In the genomic region with DNA sequence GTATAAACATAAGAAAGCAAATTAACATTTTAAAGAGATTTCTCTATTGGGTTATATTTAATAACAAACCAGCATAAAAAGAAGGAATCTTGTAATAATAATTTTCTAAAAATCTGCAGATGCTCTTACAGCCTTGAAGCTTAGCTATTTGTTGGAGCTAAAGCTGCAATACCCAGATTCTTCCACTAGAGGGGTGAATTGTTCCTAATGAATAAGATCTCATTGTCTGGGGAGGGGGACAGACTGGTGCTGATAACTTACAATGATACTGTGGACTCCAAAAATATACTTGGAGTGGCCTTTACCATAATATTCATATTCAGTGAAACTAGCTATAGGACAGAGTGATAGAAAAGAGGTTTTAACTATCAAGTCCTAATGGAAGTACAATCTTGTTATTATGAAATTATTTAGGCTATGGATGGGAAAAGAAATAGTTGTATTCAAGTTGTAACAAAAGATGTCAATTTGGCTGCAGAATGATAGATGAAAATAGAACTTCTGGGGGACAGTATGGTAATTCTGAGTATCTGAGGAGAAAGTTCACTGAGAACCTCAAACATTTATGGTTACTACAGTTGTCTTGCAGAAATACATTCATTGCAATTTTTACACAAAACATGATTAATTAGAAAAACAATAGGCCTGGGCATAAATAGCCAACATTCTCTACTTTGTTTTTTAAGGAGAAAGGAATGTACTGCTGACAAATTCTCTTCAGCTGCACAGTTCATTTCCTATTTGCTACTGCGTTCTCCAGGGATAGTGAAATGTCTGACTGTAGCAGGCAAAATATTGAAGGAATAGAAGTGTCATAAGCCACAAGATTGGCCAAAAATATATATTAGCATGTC, we compare ENCODE assay signal across 8 cellular contexts.
A peak's percentile ranks its signal among the peaks of the same experiment; 100 is the strongest.
DNase-seq lines count a peak whose midpoint lies in the region; ATAC-seq and TF ChIP-seq lines count a peak whose summit lies in the region.

No MANE protein-coding gene starts in this region.

- no peaks in the 10 kb centered on the region for H3K36me3 Mint-ChIP-seq in CD4-positive, alpha-beta memory T cell
- H3K36me3 Mint-ChIP-seq in activated naive CD4-positive, alpha-beta T cell treated with anti-CD3 and anti-CD28 coated beads, Interleukin-2, amount 10 ng/mL, durations not matched to agents 7 days and 5 days = no peaks in the 10 kb centered on the region

- no peak overlapping the region for H3K27ac Mint-ChIP-seq in CD4-positive, alpha-beta memory T cell
- H3K27ac Mint-ChIP-seq in activated naive CD4-positive, alpha-beta T cell treated with anti-CD3 and anti-CD28 coated beads, Interleukin-2, amount 10 ng/mL, durations not matched to agents 7 days and 5 days = no peak overlapping the region

- ATAC-seq in GM19023 (IDR thresholded peaks at IDR 0.05; ENCODE audit: unreplicated experiment) = peak; percentile 48

- H3K79me2 ChIP-seq in Loucy (ENCODE audit: insufficient read depth, low read length) = no peaks in the 10 kb centered on the region

- peak in 4 of 5 donors; percentile 2 to 7 (median 4) for DNase-seq in CD4-positive, alpha-beta memory T cell
- peak; percentile 0 for DNase-seq in SHP77 treated with DMSO at 0.1 percent for 48 hours (lab: John Stamatoyannopoulos, UW)
- DNase-seq in foreskin melanocyte = peak; percentile 54
- no peak for DNase-seq in cerebellar nuclear complex (lab: John Stamatoyannopoulos, UW)
- no peak for DNase-seq in activated naive CD4-positive, alpha-beta T cell treated with anti-CD3 and anti-CD28 coated beads, Interleukin-2, amount 10 ng/mL, durations not matched to agents 7 days and 5 days

- no peaks in the 10 kb centered on the region for H3K4me1 ChIP-seq in CD4-positive, alpha-beta memory T cell (ENCODE audit: insufficient read depth, low read length)
- H3K4me1 ChIP-seq in Loucy (ENCODE audit: insufficient read depth, low read length, poor library complexity, severe bottlenecking) = no peaks in the 10 kb centered on the region
- H3K4me1 ChIP-seq in skeletal muscle satellite cell (ENCODE audit: control insufficient read depth, insufficient read depth, low read length) = peaks cover 8% of the 10 kb centered on the region

- H4K20me1 ChIP-seq in Loucy (ENCODE audit: insufficient read depth, low read length, poor library complexity, severe bottlenecking) = no peaks in the 10 kb centered on the region

- no peak overlapping the region for H3K4me2 ChIP-seq in Loucy (ENCODE audit: low read depth, low read length, poor library complexity, severe bottlenecking)
- H3K4me2 ChIP-seq in skeletal muscle satellite cell (ENCODE audit: low read length) = peak overlapping the region; percentile 24

- no peaks in the 10 kb centered on the region for H3K9me3 Mint-ChIP-seq in CD4-positive, alpha-beta memory T cell
- H3K9me3 Mint-ChIP-seq in activated naive CD4-positive, alpha-beta T cell treated with anti-CD3 and anti-CD28 coated beads, Interleukin-2, amount 10 ng/mL, durations not matched to agents 7 days and 5 days = no peaks in the 10 kb centered on the region

- no peak overlapping the region for H3K4me3 ChIP-seq in CD4-positive, alpha-beta memory T cell (ENCODE audit: low read length in 2 of 2)
- H3K4me3 ChIP-seq in Loucy (ENCODE audit: low read length, poor library complexity, severe bottlenecking) (no peak overlapping the region), skeletal muscle satellite cell (ENCODE audit: low read length) (no peak overlapping the region)

- no peaks in the 10 kb centered on the region for H3K9me3 ChIP-seq in CD4-positive, alpha-beta memory T cell (ENCODE audit: control insufficient read depth in 1 of 2, low read length in 2 of 2)
- no peaks in the 10 kb centered on the region for H3K9me3 ChIP-seq in Loucy (ENCODE audit: insufficient read depth, low read depth, low read length)
- no peaks in the 10 kb centered on the region for H3K9me3 ChIP-seq in skeletal muscle satellite cell (replicated peaks; ENCODE audit: low read length)

- no peaks in the 10 kb centered on the region for H3K9me2 ChIP-seq in Loucy (replicated peaks; ENCODE audit: low read depth, low read length)

- POLR2A ChIA-PET in CD4-positive, alpha-beta memory T cell (lab: Charles Lee; ENCODE audit: partially characterized antibody) = no interaction called here

- H3K27ac ChIP-seq in CD4-positive, alpha-beta memory T cell (ENCODE audit: low read depth, low read length) = no peak overlapping the region

- no peak overlapping the region for H2AFZ ChIP-seq in Loucy (ENCODE audit: low read length)

- CTCF ChIA-PET in CD4-positive, alpha-beta memory T cell (lab: Charles Lee; ENCODE audit: partially characterized antibody) = interaction anchor here (0.7 to 2.5 kb wide), 4 partner anchors 9 to 1283 kb away, joined by 3 to 19 read pairs (median 4); no protein-coding TSS in a partner anchor
- CTCF ChIA-PET in activated naive CD4-positive, alpha-beta T cell treated with anti-CD3 and anti-CD28 coated beads, Interleukin-2, amount 10 ng/mL, durations not matched to agents 7 days and 5 days (lab: Charles Lee) = interaction anchor here (0.6 to 2.9 kb wide), 6 partner anchors 11 to 1283 kb away, joined by 3 to 20 read pairs (median 4); no protein-coding TSS in a partner anchor

- H3F3A ChIP-seq in Loucy (ENCODE audit: low read depth) = no peaks in the 10 kb centered on the region

- H3K4me3 Mint-ChIP-seq in CD4-positive, alpha-beta memory T cell = no peak overlapping the region
- no peak overlapping the region for H3K4me3 Mint-ChIP-seq in activated naive CD4-positive, alpha-beta T cell treated with anti-CD3 and anti-CD28 coated beads, Interleukin-2, amount 10 ng/mL, durations not matched to agents 7 days and 5 days

- intact Hi-C loops in CD4-positive, alpha-beta memory T cell (cut with micrococcal nuclease) = loop anchor here (10.0 kb wide), 1 partner anchor 579 kb away; no protein-coding TSS in a partner anchor

- H3K9ac ChIP-seq in Loucy (ENCODE audit: low read depth, low read length, poor library complexity, severe bottlenecking) (no peak overlapping the region), skeletal muscle satellite cell (ENCODE audit: low read depth, low read length) (no peak overlapping the region)

- no peaks in the 10 kb centered on the region for H3K36me3 ChIP-seq in CD4-positive, alpha-beta memory T cell (ENCODE audit: insufficient read depth, low read length)
- no peaks in the 10 kb centered on the region for H3K36me3 ChIP-seq in Loucy (ENCODE audit: insufficient read depth, low read length)
- no peaks in the 10 kb centered on the region for H3K36me3 ChIP-seq in skeletal muscle satellite cell (ENCODE audit: insufficient read depth, low read length)

- TF ChIP-seq CTCF in Loucy (conservative IDR thresholded peaks at IDR 0.05; ENCODE audit: low read length) = peak; percentile 93

- no peaks in the 10 kb centered on the region for H3K27me3 Mint-ChIP-seq in CD4-positive, alpha-beta memory T cell
- no peaks in the 10 kb centered on the region for H3K27me3 Mint-ChIP-seq in activated naive CD4-positive, alpha-beta T cell treated with anti-CD3 and anti-CD28 coated beads, Interleukin-2, amount 10 ng/mL, durations not matched to agents 7 days and 5 days

- no peaks in the 10 kb centered on the region for H3K4me1 Mint-ChIP-seq in CD4-positive, alpha-beta memory T cell
- no peaks in the 10 kb centered on the region for H3K4me1 Mint-ChIP-seq in activated naive CD4-positive, alpha-beta T cell treated with anti-CD3 and anti-CD28 coated beads, Interleukin-2, amount 10 ng/mL, durations not matched to agents 7 days and 5 days

- H3K27me3 ChIP-seq in CD4-positive, alpha-beta memory T cell (ENCODE audit: insufficient read depth, low read length) = no peaks in the 10 kb centered on the region
- H3K27me3 ChIP-seq in Loucy (ENCODE audit: insufficient read depth, low read length, poor library complexity, severe bottlenecking) (no peaks in the 10 kb centered on the region), skeletal muscle satellite cell (ENCODE audit: control insufficient read depth, insufficient read depth, low read length) (no peaks in the 10 kb centered on the region)

Comparison
In these comparisons a context has a peak if more than half of its experiments do, and no peak if none do; other contexts are left out.
1. DNase-seq: peak in CD4-positive, alpha-beta memory T cell (4 of 5), SHP77 treated with DMSO at 0.1 percent for 48 hours (single experiment) and foreskin melanocyte (single experiment); none in cerebellar nuclear complex (0 of 2) and activated naive CD4-positive, alpha-beta T cell treated with anti-CD3 and anti-CD28 coated beads, Interleukin-2, amount 10 ng/mL, durations not matched to agents 7 days and 5 days (single experiment).